Comparison of ENCODE assay signal across 12 cellular contexts in genomic region chr5:131256507-131256823, GRCh38. TPM values are rescaled to one million over a fixed set of nuclear protein-coding genes. Genes with fewer than 3 reads are reported as not detected.
DNase-seq lines count a peak whose midpoint lies in the region; ATAC-seq, FAIRE-seq and TF ChIP-seq lines count a peak whose summit lies in the region.
"Had no signal": no experiment of that assay in that cellular context is flagged by ENCODE, and none has a peak within 500 bp of the region (broad histone marks: within the 10 kb centered on the region; RNA-seq: fewer than 3 reads in every experiment).

No MANE protein-coding gene starts in this region.

- peaks cover 78% of the 10 kb centered on the region for H3K4me1 Mint-ChIP-seq in CD8-positive, alpha-beta T cell (ENCODE audit: low read depth)
- peaks cover 26 to 53% (median 43%) of the 10 kb centered on the region in 3 donors for H3K4me1 Mint-ChIP-seq in IgD-negative memory B cell
- peaks cover 62% of the 10 kb centered on the region for H3K4me1 Mint-ChIP-seq in activated naive CD8-positive, alpha-beta T cell treated with anti-CD3 and anti-CD28 coated beads, Interleukin-2, amount 10 ng/mL, durations not matched to agents 7 days and 5 days

- no peaks in the 10 kb centered on the region for H3K27me3 Mint-ChIP-seq in CD8-positive, alpha-beta T cell (ENCODE audit: low read depth)
- no peaks in the 10 kb centered on the region for H3K27me3 Mint-ChIP-seq in IgD-negative memory B cell
- no peaks in the 10 kb centered on the region for H3K27me3 Mint-ChIP-seq in activated naive CD8-positive, alpha-beta T cell treated with anti-CD3 and anti-CD28 coated beads, Interleukin-2, amount 10 ng/mL, durations not matched to agents 7 days and 5 days

- H3K4me1 ChIP-seq in CD8-positive, alpha-beta T cell (ENCODE audit: insufficient read depth, low read length), result peaks cover 66% of the 10 kb centered on the region
- H3K4me1 ChIP-seq in neutrophil (ENCODE audit: control insufficient read depth in 1 of 2, insufficient read depth in 1 of 2, low read depth in 1 of 2, low read length in 1 of 2), result peaks cover 88 to 98% of the 10 kb centered on the region in 2 experiments
- H3K4me1 ChIP-seq: breast epithelium had no signal

- peak overlapping the region; percentile 96 for H3K27ac Mint-ChIP-seq in CD8-positive, alpha-beta T cell
- H3K27ac Mint-ChIP-seq in IgD-negative memory B cell, result peak overlapping the region; percentile 75 to 94 (median 82)
- peak overlapping the region; percentile 85 for H3K27ac Mint-ChIP-seq in activated naive CD8-positive, alpha-beta T cell treated with anti-CD3 and anti-CD28 coated beads, Interleukin-2, amount 10 ng/mL, durations not matched to agents 7 days and 5 days

- no peaks in the 10 kb centered on the region for H3K9me3 ChIP-seq in CD8-positive, alpha-beta T cell (ENCODE audit: low read length)
- H3K9me3 ChIP-seq in neutrophil, result no peaks in the 10 kb centered on the region
- H3K9me3 ChIP-seq: psoas muscle had no signal

- no peak for DNase-seq in CD8-positive, alpha-beta T cell
- DNase-seq in activated naive CD8-positive, alpha-beta T cell treated with anti-CD3 and anti-CD28 coated beads, Interleukin-2, amount 10 ng/mL, durations not matched to agents 7 days and 5 days, result no peak
- DNase-seq in D721Med (ENCODE audit: insufficient read length, low spot score), result no peak
- DNase-seq: midbrain, psoas muscle, SIG-M5 had no signal

- H3K4me3 Mint-ChIP-seq in CD8-positive, alpha-beta T cell, result peak overlapping the region; percentile 79
- peak overlapping the region in 3 of 4 donors; percentile 21 to 88 (median 64) for H3K4me3 Mint-ChIP-seq in IgD-negative memory B cell
- peak overlapping the region; percentile 73 for H3K4me3 Mint-ChIP-seq in activated naive CD8-positive, alpha-beta T cell treated with anti-CD3 and anti-CD28 coated beads, Interleukin-2, amount 10 ng/mL, durations not matched to agents 7 days and 5 days

- CTCF ChIA-PET in CD8-positive, alpha-beta T cell (lab: Charles Lee), result interaction anchor here (0.9 to 6.6 kb wide), 2 partner anchors 8 to 88 kb away, joined by 3 to 43 read pairs; partner anchors contain the start of gene CDC42SE2

- H3K36me3 Mint-ChIP-seq in CD8-positive, alpha-beta T cell, result peaks cover 36% of the 10 kb centered on the region
- H3K36me3 Mint-ChIP-seq in IgD-negative memory B cell, result no peaks in the 10 kb centered on the region
- H3K36me3 Mint-ChIP-seq in activated naive CD8-positive, alpha-beta T cell treated with anti-CD3 and anti-CD28 coated beads, Interleukin-2, amount 10 ng/mL, durations not matched to agents 7 days and 5 days, result peaks cover 17% of the 10 kb centered on the region

- H3K27me3 ChIP-seq in CD8-positive, alpha-beta T cell (ENCODE audit: insufficient read depth, low read length), result no peaks in the 10 kb centered on the region
- no peaks in the 10 kb centered on the region for H3K27me3 ChIP-seq in neutrophil
- H3K27me3 ChIP-seq: breast epithelium had no signal

- intact Hi-C loops in CD8-positive, alpha-beta T cell (cut with DNase I, micrococcal nuclease), result no loop called here

- no peaks in the 10 kb centered on the region for H3K9me3 Mint-ChIP-seq in CD8-positive, alpha-beta T cell
- H3K9me3 Mint-ChIP-seq in IgD-negative memory B cell, result no peaks in the 10 kb centered on the region
- H3K9me3 Mint-ChIP-seq in activated naive CD8-positive, alpha-beta T cell treated with anti-CD3 and anti-CD28 coated beads, Interleukin-2, amount 10 ng/mL, durations not matched to agents 7 days and 5 days, result no peaks in the 10 kb centered on the region

- peak overlapping the region; percentile 4 for H3K27ac ChIP-seq in CD8-positive, alpha-beta T cell (ENCODE audit: low read depth, low read length)
- peak overlapping the region; percentile 97 for H3K27ac ChIP-seq in neutrophil
- H3K27ac ChIP-seq: psoas muscle had no signal

- H3K36me3 ChIP-seq in CD8-positive, alpha-beta T cell (ENCODE audit: insufficient read depth, low read length), result no peaks in the 10 kb centered on the region
- H3K36me3 ChIP-seq in neutrophil, result no peaks in the 10 kb centered on the region
- H3K36me3 ChIP-seq: breast epithelium had no signal

- peak overlapping the region; percentile 29 for H3K4me3 ChIP-seq in CD8-positive, alpha-beta T cell (ENCODE audit: low read depth, low read length)
- H3K4me3 ChIP-seq in neutrophil (ENCODE audit: low read depth in 1 of 2, low read length in 1 of 2), result peak overlapping the region in 1 of 2 experiments; percentile 47
- H3K4me3 ChIP-seq: breast epithelium, psoas muscle had no signal

- TF ChIP-seq CTCF in CD8-positive, alpha-beta T cell (IDR thresholded peaks at IDR 0.05), result no peak
- TF ChIP-seq CTCF in neutrophil (IDR thresholded peaks at IDR 0.05) (no peak), D721Med (IDR thresholded peaks at IDR 0.05; ENCODE audit: insufficient read depth, missing control alignments) (no peak)

- POLR2A ChIA-PET in CD8-positive, alpha-beta T cell (lab: Charles Lee), result interaction anchor here (1.9 to 13.0 kb wide), 3 partner anchors 8 to 47 kb away, joined by 6 to 239 read pairs (median 130); partner anchors contain the start of gene CDC42SE2
- POLR2A ChIA-PET in activated naive CD8-positive, alpha-beta T cell treated with anti-CD3 and anti-CD28 coated beads, Interleukin-2, amount 10 ng/mL, durations not matched to agents 7 days and 5 days (lab: Charles Lee), result interaction anchor here (0.6 to 5.2 kb wide), 6 partner anchors 8 to 92 kb away, joined by 3 to 113 read pairs (median 4); partner anchors contain the start of genes CDC42SE2 and LYRM7

- FAIRE-seq in D721Med (lab: Jason Lieb, UNC), result no peak
- FAIRE-seq: frontal cortex had no signal

- no peak for ATAC-seq in CD8-positive, alpha-beta T cell
- ATAC-seq in activated naive CD8-positive, alpha-beta T cell treated with anti-CD3 and anti-CD28 coated beads, Interleukin-2, amount 10 ng/mL, durations not matched to agents 7 days and 5 days (ENCODE audit: low read depth), result no peak
- ATAC-seq in HG02884 (IDR thresholded peaks at IDR 0.05; ENCODE audit: unreplicated experiment) (no peak), GM19397 (IDR thresholded peaks at IDR 0.05; ENCODE audit: unreplicated experiment) (no peak)
- ATAC-seq: psoas muscle had no signal

RNA-seq across cellular contexts. Expression of gene CDC42SE2, which starts 7.4 kb away (rescaled TPM):
- total RNA-seq in CD8-positive, alpha-beta T cell, result 100 to 1,000 TPM; 340 to 348 TPM
- polyA plus RNA-seq in IgD-negative memory B cell, result 248 TPM
- total RNA-seq in activated naive CD8-positive, alpha-beta T cell treated with anti-CD3 and anti-CD28 coated beads, Interleukin-2, amount 10 ng/mL, durations not matched to agents 7 days and 5 days, result 100 to 1,000 TPM; 193 to 199 TPM
